ENCODE assay signal across 8 cellular contexts in the genomic region with DNA sequence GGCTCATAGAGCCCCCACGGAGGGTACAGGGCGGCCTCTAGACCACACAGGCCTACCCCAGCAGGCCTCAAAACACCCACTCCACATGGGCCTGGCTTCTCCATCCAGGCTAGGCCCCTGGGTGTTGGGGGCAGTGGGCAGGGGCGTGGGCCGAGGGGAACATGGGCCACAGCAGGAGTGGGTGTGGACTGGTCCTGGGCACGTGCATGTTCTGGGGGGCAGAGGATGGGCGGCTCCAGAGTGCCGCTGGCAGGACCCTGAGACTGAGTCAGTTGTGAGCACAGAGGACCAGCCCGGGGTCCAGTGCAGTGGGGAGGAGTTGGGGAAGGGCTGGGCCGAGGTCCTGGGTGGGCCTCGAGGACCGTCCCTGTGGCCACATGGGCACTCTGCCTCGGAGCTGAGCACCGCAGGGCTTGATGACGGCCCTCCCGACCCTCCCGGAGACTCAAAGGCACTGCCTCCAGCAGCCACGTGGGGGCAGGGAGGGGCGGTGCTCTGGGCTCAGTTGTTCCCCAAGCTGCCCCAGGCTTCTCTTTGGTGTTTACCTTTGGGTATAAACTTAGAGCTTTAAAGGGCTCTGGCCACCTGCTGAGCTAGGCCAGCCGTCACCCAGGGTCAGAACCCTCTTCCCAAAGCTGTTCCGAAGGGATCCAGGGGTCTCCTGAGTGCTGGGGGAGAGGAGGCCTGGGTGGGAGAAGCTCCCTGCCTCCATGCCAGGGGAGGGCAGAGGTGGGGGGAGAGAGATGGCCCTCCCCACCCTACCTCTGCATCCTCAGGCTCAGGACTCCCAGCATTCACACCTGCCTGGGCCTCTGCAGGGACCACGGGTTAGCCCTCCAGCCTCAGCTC.
DNase-seq lines count a peak whose midpoint lies in the region; ATAC-seq, FAIRE-seq and TF ChIP-seq lines count a peak whose summit lies in the region.

No MANE protein-coding gene starts in this region.

- no peaks in the 10 kb centered on the region for H4K20me1 ChIP-seq in PC-3 (ENCODE audit: low read length)

- peak; percentile 8 for DNase-seq in NCI-H2196 (lab: John Stamatoyannopoulos, UW; ENCODE audit: unreplicated experiment)
- DNase-seq in NCI-H2196 treated with DMSO at 0.1 percent for 48 hours (lab: John Stamatoyannopoulos, UW; ENCODE audit: unreplicated experiment) = no peak
- DNase-seq in PC-3 = peak; percentile 64
- peak; percentile 75 to 76 for DNase-seq in activated T-cell treated with anti-CD3 and anti-CD28 coated beads, Interleukin-2, amount 50 U/mL, for 48 hours
- DNase-seq in fibroblast of mammary gland (ENCODE audit: low read depth) = peak; percentile 55
- DNase-seq in pancreas = no peak
- DNase-seq in NCI-H2029 treated with DMSO at 0.1 percent for 48 hours (lab: John Stamatoyannopoulos, UW) = no peak

- H3K36me3 ChIP-seq in PC-3 (ENCODE audit: low read depth, low read length) = peaks cover 16% of the 10 kb centered on the region
- peaks cover 0 to 16% (median 7%) of the 10 kb centered on the region in 3 donors for H3K36me3 ChIP-seq in pancreas

- no peak for FAIRE-seq in pancreas (lab: Jason Lieb, UNC)

- intact Hi-C loops in PC-3 (cut with micrococcal nuclease) = loop anchor here (5.0 kb wide), 3 partner anchors 64 to 104 kb away; no protein-coding TSS in a partner anchor
- intact Hi-C loops in pancreas (cut with DNase I) = loop anchor here in 1 of 3 donors (5.0 kb wide), 1 partner anchor 114 kb away; no protein-coding TSS in a partner anchor

- no peak overlapping the region for H3K4me3 ChIP-seq in PC-3 (ENCODE audit: low read length)
- H3K4me3 ChIP-seq in fibroblast of mammary gland (ENCODE audit: control insufficient read depth, low read depth, low read length) = no peak overlapping the region
- no peak overlapping the region for H3K4me3 ChIP-seq in pancreas

- H3K27ac ChIP-seq in PC-3 (ENCODE audit: low read length) (no peak overlapping the region), pancreas (no peak overlapping the region)

- no TSS peak for BruUV-seq in PC-3 (replicated peaks; lab: Mats Ljungman, UMichigan)

- no peaks in the 10 kb centered on the region for H3F3A ChIP-seq in PC-3 (ENCODE audit: low read length, unreplicated experiment)

- no peaks in the 10 kb centered on the region for H3K9me3 ChIP-seq in PC-3 (ENCODE audit: low read length)
- H3K9me3 ChIP-seq in pancreas = no peaks in the 10 kb centered on the region

- H3K4me2 ChIP-seq in PC-3 (ENCODE audit: low read length) = no peak overlapping the region

- TF ChIP-seq CTCF in PC-3 (conservative IDR thresholded peaks at IDR 0.05; ENCODE audit: low read depth, low read length) = peak; percentile 52
- peak; percentile 36 for TF ChIP-seq CTCF in fibroblast of mammary gland (conservative IDR thresholded peaks at IDR 0.05; ENCODE audit: control insufficient read depth, insufficient read depth, low read depth, low read length)
- TF ChIP-seq CTCF in pancreas (IDR thresholded peaks at IDR 0.05) = peak in 1 of 4 donors; percentile 17

- CTCF ChIA-PET in PC-3 (lab: Charles Lee) = interaction anchor here (0.6 to 1.2 kb wide), 4 partner anchors 71 to 117 kb away, joined by 3 to 8 read pairs (median 4); a partner anchor contains a TSS

- no peaks in the 10 kb centered on the region for H3K9me2 ChIP-seq in PC-3 (replicated peaks; ENCODE audit: low read length)

- POLR2A ChIA-PET in PC-3 (lab: Charles Lee; ENCODE audit: unreplicated experiment) = interaction anchor here (0.5 to 0.9 kb wide), 2 partner anchors 71 to 84 kb away, joined by 3 to 4 read pairs; no protein-coding TSS in a partner anchor

- H3K4me1 ChIP-seq in PC-3 (ENCODE audit: insufficient read depth, low read length) (peaks cover 6% of the 10 kb centered on the region; the same call in 1 of the 2 replicates), pancreas (no peaks in the 10 kb centered on the region)

- H2AFZ ChIP-seq in PC-3 (ENCODE audit: low read length) = no peak overlapping the region

- H3K79me2 ChIP-seq in PC-3 (ENCODE audit: low read length) = no peaks in the 10 kb centered on the region

- peak; percentile 50 for ATAC-seq in PC-3
- peak in 3 of 4 donors; percentile 26 to 42 (median 39) for ATAC-seq in pancreas
- ATAC-seq in HG03108 (IDR thresholded peaks at IDR 0.05; ENCODE audit: unreplicated experiment) = no peak

- H3K27me3 ChIP-seq in PC-3 (ENCODE audit: low read length) = no peaks in the 10 kb centered on the region
- no peaks in the 10 kb centered on the region for H3K27me3 ChIP-seq in pancreas

- no peak overlapping the region for H3K9ac ChIP-seq in PC-3 (ENCODE audit: low read length)

- 54 to 56% methylated on average over 17 to 21 of the region's 21 CpGs for WGBS in pancreas, 2 donors

Comparison
In these comparisons a context has a peak if more than half of its experiments do, and no peak if none do; other contexts are left out.
1. DNase-seq: peak in NCI-H2196 (single experiment), PC-3 (single experiment), activated T-cell treated with anti-CD3 and anti-CD28 coated beads, Interleukin-2, amount 50 U/mL, for 48 hours (2 of 2) and fibroblast of mammary gland (single experiment); none in NCI-H2196 treated with DMSO at 0.1 percent for 48 hours (single experiment), pancreas (0 of 6) and NCI-H2029 treated with DMSO at 0.1 percent for 48 hours (single experiment).